Comparison of ENCODE assay signal across 8 cellular contexts in genomic region chr6:41371992-41372525, GRCh38.
DNase-seq lines count a peak whose midpoint lies in the region; ATAC-seq lines count a peak whose summit lies in the region.

No MANE protein-coding gene starts in this region.

- H3K9me3 Mint-ChIP-seq in activated naive CD4-positive, alpha-beta T cell treated with anti-CD3 and anti-CD28 coated beads, Interleukin-2, amount 50 U/mL, for 24 hours = no peaks in the 10 kb centered on the region
- no peaks in the 10 kb centered on the region for H3K9me3 Mint-ChIP-seq in stimulated activated naive B cell treated with anti-CD40 and anti-IgM and Interleukin-4, amounts not matched to agents 10 μg/mL and 1 μg/mL and 100 μg/mL, for 72 hours

- ATAC-seq in stimulated activated naive B cell treated with anti-CD40 and anti-IgM and Interleukin-4, amounts not matched to agents 10 μg/mL and 1 μg/mL and 100 μg/mL, for 72 hours (replicated peaks) = peak; percentile 40 to 45
- no peak for ATAC-seq in HG03565 (IDR thresholded peaks at IDR 0.05; ENCODE audit: unreplicated experiment)
- ATAC-seq in HG03108 (IDR thresholded peaks at IDR 0.05; ENCODE audit: unreplicated experiment) = no peak

- DNase-seq in NOMO-1 treated with DMSO at 0.1 percent for 48 hours (lab: John Stamatoyannopoulos, UW; ENCODE audit: unreplicated experiment) (peak; percentile 43), NOMO-1 (lab: John Stamatoyannopoulos, UW; ENCODE audit: unreplicated experiment in 2 of 2) (no peak), iPS-NIHi7 (ENCODE audit: extremely low spot score) (peak; percentile 44), HCEC 1CT (no peak)
- DNase-seq in stimulated activated naive B cell treated with anti-CD40 and anti-IgM and Interleukin-4, amounts not matched to agents 10 μg/mL and 1 μg/mL and 100 μg/mL, for 72 hours = no peak

- H3K4me3 Mint-ChIP-seq in activated naive CD4-positive, alpha-beta T cell treated with anti-CD3 and anti-CD28 coated beads, Interleukin-2, amount 50 U/mL, for 24 hours = peak overlapping the region; percentile 92
- H3K4me3 Mint-ChIP-seq in stimulated activated naive B cell treated with anti-CD40 and anti-IgM and Interleukin-4, amounts not matched to agents 10 μg/mL and 1 μg/mL and 100 μg/mL, for 72 hours = peak overlapping the region; percentile 88 to 89

- peaks cover 38% of the 10 kb centered on the region for H3K4me1 Mint-ChIP-seq in activated naive CD4-positive, alpha-beta T cell treated with anti-CD3 and anti-CD28 coated beads, Interleukin-2, amount 50 U/mL, for 24 hours
- H3K4me1 Mint-ChIP-seq in stimulated activated naive B cell treated with anti-CD40 and anti-IgM and Interleukin-4, amounts not matched to agents 10 μg/mL and 1 μg/mL and 100 μg/mL, for 72 hours = peaks cover 41 to 59% of the 10 kb centered on the region in 2 donors

- peak overlapping the region; percentile 84 for H3K27ac Mint-ChIP-seq in activated naive CD4-positive, alpha-beta T cell treated with anti-CD3 and anti-CD28 coated beads, Interleukin-2, amount 50 U/mL, for 24 hours
- H3K27ac Mint-ChIP-seq in stimulated activated naive B cell treated with anti-CD40 and anti-IgM and Interleukin-4, amounts not matched to agents 10 μg/mL and 1 μg/mL and 100 μg/mL, for 72 hours = peak overlapping the region; percentile 81

- H3K27me3 Mint-ChIP-seq in activated naive CD4-positive, alpha-beta T cell treated with anti-CD3 and anti-CD28 coated beads, Interleukin-2, amount 50 U/mL, for 24 hours = peaks cover 58% of the 10 kb centered on the region
- peaks cover 71 to 92% of the 10 kb centered on the region in 2 donors for H3K27me3 Mint-ChIP-seq in stimulated activated naive B cell treated with anti-CD40 and anti-IgM and Interleukin-4, amounts not matched to agents 10 μg/mL and 1 μg/mL and 100 μg/mL, for 72 hours

- no peaks in the 10 kb centered on the region for H3K36me3 Mint-ChIP-seq in activated naive CD4-positive, alpha-beta T cell treated with anti-CD3 and anti-CD28 coated beads, Interleukin-2, amount 50 U/mL, for 24 hours
- peaks cover 0 to 2% of the 10 kb centered on the region in 2 donors for H3K36me3 Mint-ChIP-seq in stimulated activated naive B cell treated with anti-CD40 and anti-IgM and Interleukin-4, amounts not matched to agents 10 μg/mL and 1 μg/mL and 100 μg/mL, for 72 hours

Comparison
In these comparisons a context has a peak if more than half of its experiments do, and no peak if none do; other contexts are left out.
1. DNase-seq: peak in NOMO-1 treated with DMSO at 0.1 percent for 48 hours (single experiment) and iPS-NIHi7 (single experiment); none in NOMO-1 (0 of 2), stimulated activated naive B cell treated with anti-CD40 and anti-IgM and Interleukin-4, amounts not matched to agents 10 μg/mL and 1 μg/mL and 100 μg/mL, for 72 hours (single experiment) and HCEC 1CT (single experiment).
2. ATAC-seq: peak in stimulated activated naive B cell treated with anti-CD40 and anti-IgM and Interleukin-4, amounts not matched to agents 10 μg/mL and 1 μg/mL and 100 μg/mL, for 72 hours (2 of 2); none in HG03565 (single experiment) and HG03108 (single experiment).